1 cellular context compared by ENCODE assay signal in genomic region chr12:48601013-48601756, GRCh38.
TF ChIP-seq lines count a peak whose summit lies in the region.

No MANE protein-coding gene starts in this region.

TF ChIP-seq in GM12878, 131 proteins besides CTCF, POLR2A, EP300 and RAD21 (continued from another document and continues in another):
- TF ChIP-seq RB1 (IDR thresholded peaks at IDR 0.05; ENCODE audit: borderline replicate concordance), result no peak
- no peak for TF ChIP-seq RFX5 (IDR thresholded peaks at IDR 0.05; ENCODE audit: low read depth, low read length)
- TF ChIP-seq, protein P1, sequence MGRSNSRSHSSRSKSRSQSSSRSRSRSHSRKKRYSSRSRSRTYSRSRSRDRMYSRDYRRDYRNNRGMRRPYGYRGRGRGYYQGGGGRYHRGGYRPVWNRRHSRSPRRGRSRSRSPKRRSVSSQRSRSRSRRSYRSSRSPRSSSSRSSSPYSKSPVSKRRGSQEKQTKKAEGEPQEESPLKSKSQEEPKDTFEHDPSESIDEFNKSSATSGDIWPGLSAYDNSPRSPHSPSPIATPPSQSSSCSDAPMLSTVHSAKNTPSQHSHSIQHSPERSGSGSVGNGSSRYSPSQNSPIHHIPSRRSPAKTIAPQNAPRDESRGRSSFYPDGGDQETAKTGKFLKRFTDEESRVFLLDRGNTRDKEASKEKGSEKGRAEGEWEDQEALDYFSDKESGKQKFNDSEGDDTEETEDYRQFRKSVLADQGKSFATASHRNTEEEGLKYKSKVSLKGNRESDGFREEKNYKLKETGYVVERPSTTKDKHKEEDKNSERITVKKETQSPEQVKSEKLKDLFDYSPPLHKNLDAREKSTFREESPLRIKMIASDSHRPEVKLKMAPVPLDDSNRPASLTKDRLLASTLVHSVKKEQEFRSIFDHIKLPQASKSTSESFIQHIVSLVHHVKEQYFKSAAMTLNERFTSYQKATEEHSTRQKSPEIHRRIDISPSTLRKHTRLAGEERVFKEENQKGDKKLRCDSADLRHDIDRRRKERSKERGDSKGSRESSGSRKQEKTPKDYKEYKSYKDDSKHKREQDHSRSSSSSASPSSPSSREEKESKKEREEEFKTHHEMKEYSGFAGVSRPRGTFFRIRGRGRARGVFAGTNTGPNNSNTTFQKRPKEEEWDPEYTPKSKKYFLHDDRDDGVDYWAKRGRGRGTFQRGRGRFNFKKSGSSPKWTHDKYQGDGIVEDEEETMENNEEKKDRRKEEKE (IDR thresholded peaks at IDR 0.05), result no peak
- no peak for TF ChIP-seq SREBF2 (IDR thresholded peaks at IDR 0.05; ENCODE audit: low read length)
- TF ChIP-seq ZNF274 (IDR thresholded peaks at IDR 0.05; ENCODE audit: insufficient read depth, insufficient read length), result no peak
- no peak for TF ChIP-seq HDGF (IDR thresholded peaks at IDR 0.05)
- TF ChIP-seq SREBF1 (IDR thresholded peaks at IDR 0.05; ENCODE audit: low read length), result no peak
- TF ChIP-seq TBL1XR1 (IDR thresholded peaks at IDR 0.05; ENCODE audit: low read depth, low read length), result no peak
- no peak for TF ChIP-seq ZNF384 (IDR thresholded peaks at IDR 0.05; ENCODE audit: borderline replicate concordance, low read depth, low read length)
- no peak for TF ChIP-seq RAD51 (IDR thresholded peaks at IDR 0.05)
- TF ChIP-seq PRDM15 (CRISPR knock-in tag; IDR thresholded peaks at IDR 0.05), result no peak
- peak; percentile 75; the same call in 1 of the 2 replicates for TF ChIP-seq PAX5 (IDR thresholded peaks at IDR 0.05; ENCODE audit: borderline replicate concordance, low read depth, low read length)
- peak; percentile 57; the same call in 1 of the 2 replicates for TF ChIP-seq EED (IDR thresholded peaks at IDR 0.05; ENCODE audit: low read depth)
- TF ChIP-seq REST (IDR thresholded peaks at IDR 0.05; ENCODE audit: low read depth, low read length), result no peak
- TF ChIP-seq ZNF24 (IDR thresholded peaks at IDR 0.05), result no peak
- TF ChIP-seq STAT1 (conservative IDR thresholded peaks at IDR 0.05), result no peak
- TF ChIP-seq ZZZ3 (IDR thresholded peaks at IDR 0.05; ENCODE audit: control insufficient read depth, insufficient read length, low read depth), result no peak
- no peak for TF ChIP-seq SRF (IDR thresholded peaks at IDR 0.05; ENCODE audit: low read depth in 2 of 2, low read length in 2 of 2)
- no peak for TF ChIP-seq ZNF687 (IDR thresholded peaks at IDR 0.05)
- no peak; the same call in 1 of the 2 replicates for TF ChIP-seq TCF12 (IDR thresholded peaks at IDR 0.05; ENCODE audit: low read depth, low read length)
- TF ChIP-seq ZNF217 (IDR thresholded peaks at IDR 0.05), result no peak
- TF ChIP-seq, protein P2, sequence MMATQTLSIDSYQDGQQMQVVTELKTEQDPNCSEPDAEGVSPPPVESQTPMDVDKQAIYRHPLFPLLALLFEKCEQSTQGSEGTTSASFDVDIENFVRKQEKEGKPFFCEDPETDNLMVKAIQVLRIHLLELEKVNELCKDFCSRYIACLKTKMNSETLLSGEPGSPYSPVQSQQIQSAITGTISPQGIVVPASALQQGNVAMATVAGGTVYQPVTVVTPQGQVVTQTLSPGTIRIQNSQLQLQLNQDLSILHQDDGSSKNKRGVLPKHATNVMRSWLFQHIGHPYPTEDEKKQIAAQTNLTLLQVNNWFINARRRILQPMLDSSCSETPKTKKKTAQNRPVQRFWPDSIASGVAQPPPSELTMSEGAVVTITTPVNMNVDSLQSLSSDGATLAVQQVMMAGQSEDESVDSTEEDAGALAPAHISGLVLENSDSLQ (IDR thresholded peaks at IDR 0.05), result no peak; the same call in 1 of the 2 replicates
- no peak for TF ChIP-seq SPI1 (IDR thresholded peaks at IDR 0.05; ENCODE audit: borderline replicate concordance, insufficient read depth, low read depth, low read length)
- no peak for TF ChIP-seq ZNF622 (IDR thresholded peaks at IDR 0.05)
- no peak for TF ChIP-seq CBX3 (IDR thresholded peaks at IDR 0.05; ENCODE audit: borderline replicate concordance, low read depth)
- TF ChIP-seq ATF2 (IDR thresholded peaks at IDR 0.05; ENCODE audit: low read length), result peak; percentile 79
- TF ChIP-seq ATF7 (IDR thresholded peaks at IDR 0.05; ENCODE audit: low read depth), result no peak
- no peak for TF ChIP-seq ZNF207 (IDR thresholded peaks at IDR 0.05; ENCODE audit: borderline replicate concordance)
- no peak for TF ChIP-seq WRNIP1 (IDR thresholded peaks at IDR 0.05; ENCODE audit: borderline replicate concordance, low read depth, low read length)
- no peak for TF ChIP-seq ZBED1 (IDR thresholded peaks at IDR 0.05; ENCODE audit: borderline replicate concordance)
- TF ChIP-seq IKZF2 (IDR thresholded peaks at IDR 0.05), result 0 out of 4 replicates have a peak, but pooled peaks of 1 of the 2 experiments have one; percentile 9
- no peak for TF ChIP-seq MYB (IDR thresholded peaks at IDR 0.05; ENCODE audit: borderline replicate concordance, low read depth, low read length)
- no peak for TF ChIP-seq YY1 (IDR thresholded peaks at IDR 0.05; ENCODE audit: low read depth, low read length)
- peak; percentile 42; the same call in 1 of the 2 replicates for TF ChIP-seq BCL11A (IDR thresholded peaks at IDR 0.05; ENCODE audit: low read depth, low read length)
- no peak for TF ChIP-seq RBBP5 (conservative IDR thresholded peaks at IDR 0.05)
- no peak for TF ChIP-seq USF2 (IDR thresholded peaks at IDR 0.05; ENCODE audit: borderline replicate concordance, low read depth, low read length)
- no peak for TF ChIP-seq SUZ12 (IDR thresholded peaks at IDR 0.05; ENCODE audit: unreplicated experiment)
- TF ChIP-seq GATAD2B (conservative IDR thresholded peaks at IDR 0.05; ENCODE audit: low read depth), result no peak
- no peak for TF ChIP-seq LARP7 (IDR thresholded peaks at IDR 0.05)
- no peak for TF ChIP-seq CHD1 (IDR thresholded peaks at IDR 0.05; ENCODE audit: low read depth, low read length)
- TF ChIP-seq JUNB (IDR thresholded peaks at IDR 0.05), result peak; percentile 82
- no peak for TF ChIP-seq USF1 (IDR thresholded peaks at IDR 0.05; ENCODE audit: borderline replicate concordance, extremely low read length, insufficient read depth, low read depth, low read length)
- no peak for TF ChIP-seq MYC (IDR thresholded peaks at IDR 0.05; ENCODE audit: insufficient read depth, insufficient read length, insufficient replicate concordance, low read length, severe bottlenecking)
